9 cellular contexts compared by ENCODE assay signal in genomic region chr15:89673162-89673506, GRCh38. TPM values are rescaled to one million over a fixed set of nuclear protein-coding genes. Genes with fewer than 3 reads are reported as not detected.
A peak's percentile ranks its signal among the peaks of the same experiment; 100 is the strongest.
DNase-seq lines count a peak whose midpoint lies in the region; ATAC-seq, FAIRE-seq and TF ChIP-seq lines count a peak whose summit lies in the region.
"Had no signal": no experiment of that assay in that cellular context is flagged by ENCODE, and none has a peak within 500 bp of the region (broad histone marks: within the 10 kb centered on the region; RNA-seq: fewer than 3 reads in every experiment).

No MANE protein-coding gene starts in this region.

- H3K27ac ChIP-seq in astrocyte (ENCODE audit: low read depth, low read length) (no peak overlapping the region), kidney (ENCODE audit: low read depth in 2 of 2, low read length in 2 of 2) (no peak overlapping the region)
- H3K27ac ChIP-seq in naive thymus-derived CD4-positive, alpha-beta T cell (ENCODE audit: low read depth, low read length) = no peak overlapping the region

- H3K79me2 ChIP-seq in astrocyte (ENCODE audit: insufficient read depth, low read length) = no peaks in the 10 kb centered on the region

- H3K4me1 Mint-ChIP-seq in astrocyte (ENCODE audit: low read depth, unreplicated experiment) = peaks cover 7% of the 10 kb centered on the region
- H3K4me1 Mint-ChIP-seq in naive thymus-derived CD4-positive, alpha-beta T cell = peaks cover 0 to 8% (median 0%) of the 10 kb centered on the region in 7 donors

- DNase-seq in DMS 273 (lab: John Stamatoyannopoulos, UW; ENCODE audit: unreplicated experiment) = peak; percentile 44
- no peak for DNase-seq in DMS 273 treated with DMSO at 0.1 percent for 48 hours (lab: John Stamatoyannopoulos, UW)
- peak; percentile 20 for DNase-seq in HT1080 (ENCODE audit: low read depth)
- DNase-seq in astrocyte (ENCODE audit: low read depth) = no peak
- no peak for DNase-seq in naive thymus-derived CD4-positive, alpha-beta T cell
- no peak for DNase-seq in kidney
- no peak for DNase-seq in HCEC 1CT

- peak; percentile 44 for ATAC-seq in naive thymus-derived CD4-positive, alpha-beta T cell
- ATAC-seq in HG02840 (IDR thresholded peaks at IDR 0.05; ENCODE audit: low FRiP score, unreplicated experiment) = no peak

- H3K9me3 Mint-ChIP-seq in astrocyte (ENCODE audit: unreplicated experiment) = peaks cover 7% of the 10 kb centered on the region
- H3K9me3 Mint-ChIP-seq in naive thymus-derived CD4-positive, alpha-beta T cell = no peaks in the 10 kb centered on the region

- H3K27me3 Mint-ChIP-seq in astrocyte (ENCODE audit: low read depth, unreplicated experiment) = peaks cover 36% of the 10 kb centered on the region
- peaks cover 0 to 6% (median 4%) of the 10 kb centered on the region in 5 donors for H3K27me3 Mint-ChIP-seq in naive thymus-derived CD4-positive, alpha-beta T cell

- CTCF ChIA-PET in naive thymus-derived CD4-positive, alpha-beta T cell (lab: Charles Lee) = no interaction called here

- FAIRE-seq in astrocyte (lab: Jason Lieb, UNC) (no peak), kidney (lab: Jason Lieb, UNC) (no peak)
- FAIRE-seq: A204.1 had no signal

- no peaks in the 10 kb centered on the region for H3K27me3 ChIP-seq in astrocyte (ENCODE audit: insufficient read depth, low read length)
- H3K27me3 ChIP-seq in naive thymus-derived CD4-positive, alpha-beta T cell (ENCODE audit: control insufficient read depth in 2 of 2, insufficient read depth in 2 of 2, low read length in 2 of 2) = no peaks in the 10 kb centered on the region

- H3K4me1 ChIP-seq in astrocyte (ENCODE audit: insufficient read depth, low read length) = no peaks in the 10 kb centered on the region
- H3K4me1 ChIP-seq in naive thymus-derived CD4-positive, alpha-beta T cell (ENCODE audit: control insufficient read depth in 2 of 2, insufficient read depth in 2 of 2, low read length in 2 of 2) = no peaks in the 10 kb centered on the region
- no peaks in the 10 kb centered on the region for H3K4me1 ChIP-seq in kidney (ENCODE audit: control insufficient read depth in 1 of 2, insufficient read depth in 1 of 2, low read depth in 1 of 2, low read length in 2 of 2)

- H3K9me3 ChIP-seq in astrocyte (ENCODE audit: insufficient read depth, low read depth, low read length) = no peaks in the 10 kb centered on the region
- no peaks in the 10 kb centered on the region for H3K9me3 ChIP-seq in naive thymus-derived CD4-positive, alpha-beta T cell (ENCODE audit: control insufficient read depth in 2 of 3, low read length in 3 of 3)
- H3K9me3 ChIP-seq in kidney (ENCODE audit: control insufficient read depth in 1 of 2, low read length in 2 of 2) = no peaks in the 10 kb centered on the region

- no peak overlapping the region for H3K27ac Mint-ChIP-seq in astrocyte (ENCODE audit: unreplicated experiment)
- H3K27ac Mint-ChIP-seq in naive thymus-derived CD4-positive, alpha-beta T cell = no peak overlapping the region

- H3K4me2 ChIP-seq in astrocyte (ENCODE audit: low read length) = no peak overlapping the region

- POLR2A ChIA-PET in naive thymus-derived CD4-positive, alpha-beta T cell (lab: Charles Lee) = no interaction called here

- no peak overlapping the region for H3K4me3 Mint-ChIP-seq in astrocyte (ENCODE audit: unreplicated experiment)
- no peak overlapping the region for H3K4me3 Mint-ChIP-seq in naive thymus-derived CD4-positive, alpha-beta T cell

- no peak overlapping the region for H3K9ac ChIP-seq in astrocyte (ENCODE audit: low read length)
- no peak overlapping the region for H3K9ac ChIP-seq in kidney (ENCODE audit: low read length in 2 of 2)

- H2AFZ ChIP-seq in astrocyte (ENCODE audit: low read depth, low read length) = no peak overlapping the region

- TF ChIP-seq CTCF in astrocyte (IDR thresholded peaks at IDR 0.05; ENCODE audit: insufficient read depth, low read depth, low read length) (peak; percentile 34), kidney (IDR thresholded peaks at IDR 0.05; ENCODE audit: borderline replicate concordance, extremely low read depth, insufficient read depth) (no peak)

- H3K36me3 ChIP-seq in astrocyte (ENCODE audit: insufficient read depth, low read length) = no peaks in the 10 kb centered on the region
- H3K36me3 ChIP-seq in naive thymus-derived CD4-positive, alpha-beta T cell (ENCODE audit: control insufficient read depth in 2 of 3, insufficient read depth in 3 of 3, low read length in 3 of 3) = no peaks in the 10 kb centered on the region
- no peaks in the 10 kb centered on the region for H3K36me3 ChIP-seq in kidney (ENCODE audit: control insufficient read depth in 1 of 2, insufficient read depth in 2 of 2, low read length in 2 of 2)

- H3K4me3 ChIP-seq in astrocyte (ENCODE audit: insufficient read depth, low read depth, low read length) = no peak overlapping the region
- H3K4me3 ChIP-seq in naive thymus-derived CD4-positive, alpha-beta T cell (ENCODE audit: low read length) = no peak overlapping the region
- H3K4me3 ChIP-seq in kidney (ENCODE audit: low read length in 2 of 2) = no peak overlapping the region

- peaks cover 1% of the 10 kb centered on the region for H3K36me3 Mint-ChIP-seq in astrocyte (ENCODE audit: low read depth, unreplicated experiment)
- H3K36me3 Mint-ChIP-seq in naive thymus-derived CD4-positive, alpha-beta T cell = peaks cover 0 to under 1% (median 0%) of the 10 kb centered on the region in 5 donors

- no peaks in the 10 kb centered on the region for H4K20me1 ChIP-seq in astrocyte (ENCODE audit: insufficient read depth, low read length)

- intact Hi-C loops in naive thymus-derived CD4-positive, alpha-beta T cell (cut with micrococcal nuclease) = no loop called here
- intact Hi-C loops in kidney (cut with DNase I) = no loop called here

RNA-seq across cellular contexts. Expression of gene PLIN1, which starts 6.0 kb away (rescaled TPM):
- total RNA-seq in HT1080 (2014; rRNA removed; shearing (Covaris generic)) = 0.03 TPM in 1 of 2 replicates, not detected in the other
- not detected in 2 replicates for polyA plus RNA-seq in HT1080 (2015; cell fraction: cytosol; rRNA removed)
- polyA plus RNA-seq in HT1080 (2015; cell fraction: nucleus; rRNA removed) = 0.04 and 0.34 TPM in 2 replicates
- total RNA-seq in astrocyte = 0.14 TPM in 1 of 2 replicates, not detected in the other
- total RNA-seq in naive thymus-derived CD4-positive, alpha-beta T cell = 1 to 10 TPM in 2 of 5 experiments, under 1 TPM in 3; 0.15 to 1.8 (median 0.24) TPM
- polyA plus RNA-seq in naive thymus-derived CD4-positive, alpha-beta T cell = under 1 TPM in 1 of 2 donors, not detected in 1; 0.06 TPM
- 2.1 TPM for total RNA-seq in kidney
- 0.86 TPM for polyA plus RNA-seq in kidney (ENCODE audit: insufficient read depth, low read depth, low replicate concordance)

RNA-seq across cellular contexts. Expression of gene PEX11A, which starts 17.4 kb away (rescaled TPM):
- total RNA-seq in HT1080 (2014; rRNA removed; shearing (Covaris generic)) = 8.5 and 9.0 TPM in 2 replicates
- polyA plus RNA-seq in HT1080 (2015; cell fraction: cytosol; rRNA removed) = 6.0 and 6.1 TPM in 2 replicates
- polyA plus RNA-seq in HT1080 (2015; cell fraction: nucleus; rRNA removed) = 4.4 and 6.7 TPM in 2 replicates
- total RNA-seq in astrocyte = 2.1 and 2.5 TPM in 2 replicates
- 1 to 10 TPM in 4 of 5 experiments, under 1 TPM in 1; 0.92 to 4.6 (median 2.0) TPM for total RNA-seq in naive thymus-derived CD4-positive, alpha-beta T cell
- 1 to 10 TPM; 1.2 to 2.4 TPM for polyA plus RNA-seq in naive thymus-derived CD4-positive, alpha-beta T cell
- 7.7 TPM for total RNA-seq in kidney
- 13.7 TPM for polyA plus RNA-seq in kidney (ENCODE audit: insufficient read depth, low read depth, low replicate concordance)

RNA-seq across cellular contexts. Expression of gene WDR93, which starts 17.5 kb away (rescaled TPM):
- not detected in 2 replicates for total RNA-seq in HT1080 (2014; rRNA removed; shearing (Covaris generic))
- 0.08 and 0.23 TPM in 2 replicates for polyA plus RNA-seq in HT1080 (2015; cell fraction: cytosol; rRNA removed)
- 0.20 TPM in 1 of 2 replicates, not detected in the other for polyA plus RNA-seq in HT1080 (2015; cell fraction: nucleus; rRNA removed)
- total RNA-seq in astrocyte (not detected in 2 replicates), kidney (2.5 TPM)
- total RNA-seq in naive thymus-derived CD4-positive, alpha-beta T cell = under 1 TPM in 1 of 5 experiments, not detected in 4; 0.27 TPM
- not detected for polyA plus RNA-seq in naive thymus-derived CD4-positive, alpha-beta T cell
- 1.2 TPM for polyA plus RNA-seq in kidney (ENCODE audit: insufficient read depth, low read depth, low replicate concordance)

RNA-seq across cellular contexts. Expression of gene KIF7, which starts 17.9 kb away (rescaled TPM):
- 0.16 and 0.37 TPM in 2 replicates for total RNA-seq in HT1080 (2014; rRNA removed; shearing (Covaris generic))
- 0.37 and 0.50 TPM in 2 replicates for polyA plus RNA-seq in HT1080 (2015; cell fraction: cytosol; rRNA removed)
- 1.0 and 1.6 TPM in 2 replicates for polyA plus RNA-seq in HT1080 (2015; cell fraction: nucleus; rRNA removed)
- 5.1 and 5.3 TPM in 2 replicates for total RNA-seq in astrocyte
- total RNA-seq in naive thymus-derived CD4-positive, alpha-beta T cell = under 1 TPM in 3 of 5 experiments, not detected in 2; 0.08 to 0.27 (median 0.22) TPM
- polyA plus RNA-seq in naive thymus-derived CD4-positive, alpha-beta T cell = not detected
- total RNA-seq in kidney = 4.2 TPM
- polyA plus RNA-seq in kidney (ENCODE audit: insufficient read depth, low read depth, low replicate concordance) = 1.4 TPM

Comparison
In these comparisons a context has a peak if more than half of its experiments do, and no peak if none do; other contexts are left out.
1. DNase-seq: peak in DMS 273 (single experiment) and HT1080 (single experiment); none in DMS 273 treated with DMSO at 0.1 percent for 48 hours (single experiment), astrocyte (single experiment), naive thymus-derived CD4-positive, alpha-beta T cell (0 of 9), kidney (single experiment) and HCEC 1CT (single experiment).